In genomic region chr16:20905576-20905975, GRCh38 we compare ENCODE assay signal across 1 cellular context.
TF ChIP-seq lines count a peak whose summit lies in the region.

No MANE protein-coding gene starts in this region.

TF ChIP-seq in WTC11, 78 proteins besides CTCF, POLR2A, EP300 and RAD21 (continued from another document):
- TF ChIP-seq OVOL2 (CRISPR knock-in tag; IDR thresholded peaks at IDR 0.05; ENCODE audit: borderline replicate concordance) (no peak), CDX4 (CRISPR knock-in tag; IDR thresholded peaks at IDR 0.05; ENCODE audit: borderline replicate concordance) (no peak), AR (CRISPR knock-in tag; IDR thresholded peaks at IDR 0.05) (no peak), PRDM15 (CRISPR knock-in tag; IDR thresholded peaks at IDR 0.05) (no peak), ZNF425 (CRISPR knock-in tag; conservative IDR thresholded peaks at IDR 0.05) (no peak), NR2C2 (CRISPR knock-in tag; IDR thresholded peaks at IDR 0.05) (no peak), TP53 (CRISPR knock-in tag; IDR thresholded peaks at IDR 0.05) (no peak), ETV6 (CRISPR knock-in tag; IDR thresholded peaks at IDR 0.05) (no peak), HMGA2 (CRISPR knock-in tag; IDR thresholded peaks at IDR 0.05) (no peak), SP1 (CRISPR knock-in tag; conservative IDR thresholded peaks at IDR 0.05) (no peak)
TF ChIP-seq in WTC11: peak in this region for 0.
